Comparison of ENCODE assay signal across 9 cellular contexts in genomic region chr6:19838442-19839236, GRCh38. TPM values are rescaled to one million over a fixed set of nuclear protein-coding genes. Genes with fewer than 3 reads are reported as not detected.
DNase-seq lines count a peak whose midpoint lies in the region; ATAC-seq and TF ChIP-seq lines count a peak whose summit lies in the region.
"Had no signal": no experiment of that assay in that cellular context is flagged by ENCODE, and none has a peak within 500 bp of the region (broad histone marks: within the 10 kb centered on the region; RNA-seq: fewer than 3 reads in every experiment).

No MANE protein-coding gene starts in this region.

- H3K4me3 ChIP-seq in AG09309 (ENCODE audit: control insufficient read depth, low read depth, low read length) (peak overlapping the region; percentile 94), HCT116 (replicated peaks in 1 of 2; ENCODE audit: low read depth in 1 of 2, low read length in 2 of 2) (peak overlapping the region; percentile 65 to 77)

- H3K36me3 ChIP-seq in HCT116 (ENCODE audit: control insufficient read depth in 1 of 2, insufficient read depth in 2 of 2, low read length in 2 of 2), result no peaks in the 10 kb centered on the region

- TF ChIP-seq CTCF in AG09309 (IDR thresholded peaks at IDR 0.05; ENCODE audit: control insufficient read depth, insufficient read depth, low read depth, low read length, missing control alignments) (no peak), HCT116 (IDR thresholded peaks at IDR 0.05 in 2 of 3, conservative IDR thresholded peaks at IDR 0.05 in 1 of 3; ENCODE audit: borderline replicate concordance in 1 of 3, insufficient read depth in 1 of 3, low read depth in 2 of 3, low read length in 2 of 3) (no peak)

- no peaks in the 10 kb centered on the region for H4K20me1 ChIP-seq in HCT116 (ENCODE audit: insufficient read depth)

- POLR2A ChIA-PET in HCT116 (lab: Charles Lee), result no interaction called here

- TF ChIP-seq POLR2A in HCT116 (IDR thresholded peaks at IDR 0.05; ENCODE audit: borderline replicate concordance, extremely low read depth, insufficient read depth, insufficient read length), result no peak

- H3K9me2 ChIP-seq in HCT116 (ENCODE audit: insufficient read depth), result no peaks in the 10 kb centered on the region

- peaks cover 11 to 24% of the 10 kb centered on the region in 2 experiments; a peak in 3 of 4 replicates for H3K4me1 ChIP-seq in HCT116 (ENCODE audit: control insufficient read depth in 1 of 2, insufficient read depth in 2 of 2, low read length in 2 of 2)

- peaks cover 5% of the 10 kb centered on the region; the same call in 1 of the 2 replicates for H3K27me3 ChIP-seq in HCT116 (ENCODE audit: insufficient read depth, low read length)

- H3K27ac ChIP-seq in HCT116 (ENCODE audit: low read depth, low read length), result peak overlapping the region; percentile 76

- intact Hi-C loops in HCT116 (cut with micrococcal nuclease) (no loop called here), posterior vena cava (cut with DNase I) (no loop called here)

- no TSS peak for BruUV-seq in HCT116 (replicated peaks; lab: Mats Ljungman, UMichigan)

- no peaks in the 10 kb centered on the region for H3K79me2 ChIP-seq in HCT116 (ENCODE audit: insufficient read depth, low read length)

- H3K9ac ChIP-seq in HCT116 (ENCODE audit: low read length), result peak overlapping the region; percentile 62

- CTCF ChIA-PET in HCT116 (lab: Charles Lee), result interaction anchor here (1.4 kb wide), 1 partner anchor 814 kb away, joined by 3 read pairs; no protein-coding TSS in a partner anchor

- RAD21 ChIA-PET in HCT116 (lab: Charles Lee; ENCODE audit: low non-redundant PET in 1 of 2, low total read pairs in 2 of 2, uncharacterized antibody in 2 of 2, unreplicated experiment in 2 of 2), result no interaction called here

- DNase-seq in AG09309 (ENCODE audit: low read depth), result no peak
- DNase-seq in HCT116 (ENCODE audit: low read depth, low spot score), result peak; percentile 33
- peak; percentile 43 for DNase-seq in SHP77 treated with DMSO at 0.1 percent for 48 hours (lab: John Stamatoyannopoulos, UW)
- DNase-seq in glomerular visceral epithelial cell (ENCODE audit: extremely low spot score), result peak; percentile 33
- peak; percentile 84 for DNase-seq in posterior vena cava (ENCODE audit: low spot score)

- H3K9me3 ChIP-seq in HCT116 (ENCODE audit: control insufficient read depth in 1 of 2, insufficient read depth in 1 of 2, low read depth in 1 of 2, low read length in 2 of 2), result no peaks in the 10 kb centered on the region

- ATAC-seq in HCT116 (peak; percentile 81), GM19023 (IDR thresholded peaks at IDR 0.05; ENCODE audit: unreplicated experiment) (no peak), GM21526 (IDR thresholded peaks at IDR 0.05; ENCODE audit: low FRiP score, unreplicated experiment) (no peak), HG03159 (IDR thresholded peaks at IDR 0.05; ENCODE audit: unreplicated experiment) (no peak)

- TF ChIP-seq RAD21 in HCT116 (IDR thresholded peaks at IDR 0.05; ENCODE audit: low read depth), result no peak

- H2AFZ ChIP-seq in HCT116 (ENCODE audit: low read depth, low read length, poor library complexity, severe bottlenecking), result peak overlapping the region; percentile 95

- H3K4me2 ChIP-seq in HCT116 (ENCODE audit: low read length), result peak overlapping the region; percentile 95

TF ChIP-seq in HCT116, 20 proteins besides CTCF, POLR2A, EP300 and RAD21:
- TF ChIP-seq FOSL1 (IDR thresholded peaks at IDR 0.05; ENCODE audit: low read depth), result no peak
- peak; percentile 22; the same call in 1 of the 2 replicates for TF ChIP-seq SIN3A (IDR thresholded peaks at IDR 0.05; ENCODE audit: low read depth)
- TF ChIP-seq CEBPB (IDR thresholded peaks at IDR 0.05; ENCODE audit: low read depth), result no peak
- no peak for TF ChIP-seq EGR1 (IDR thresholded peaks at IDR 0.05; ENCODE audit: low read depth)
- TF ChIP-seq ZBTB33 (IDR thresholded peaks at IDR 0.05; ENCODE audit: extremely low read depth, insufficient replicate concordance, low read length), result no peak
- no peak for TF ChIP-seq ZNF274 (IDR thresholded peaks at IDR 0.05; ENCODE audit: low read depth, low read length)
- TF ChIP-seq SRF (IDR thresholded peaks at IDR 0.05; ENCODE audit: low read depth), result no peak
- TF ChIP-seq YY1 (IDR thresholded peaks at IDR 0.05; ENCODE audit: extremely low read depth, insufficient replicate concordance, low read depth, low read length), result no peak
- TF ChIP-seq ATF3 (IDR thresholded peaks at IDR 0.05), result no peak
- TF ChIP-seq REST (IDR thresholded peaks at IDR 0.05; ENCODE audit: low read depth), result no peak
- no peak for TF ChIP-seq ZFX (IDR thresholded peaks at IDR 0.05)
- TF ChIP-seq EZH2 (IDR thresholded peaks at IDR 0.05), result no peak
- TF ChIP-seq TCF7L2 (IDR thresholded peaks at IDR 0.05; ENCODE audit: borderline replicate concordance, extremely low read depth, insufficient read depth, insufficient read length), result no peak
- TF ChIP-seq MAX (IDR thresholded peaks at IDR 0.05), result no peak; the same call in 1 of the 2 replicates
- no peak for TF ChIP-seq ELF1 (IDR thresholded peaks at IDR 0.05; ENCODE audit: borderline replicate concordance, low read depth)
- TF ChIP-seq CBX3 (IDR thresholded peaks at IDR 0.05; ENCODE audit: low read depth), result no peak
- peak; percentile 41; the same call in 1 of the 2 replicates for TF ChIP-seq POLR2AphosphoS5 (IDR thresholded peaks at IDR 0.05; ENCODE audit: low read depth, low read length)

RNA-seq across cellular contexts. Expression of gene ID4, which starts 1.5 kb away (rescaled TPM):
- 0.10 TPM for total RNA-seq in HCT116 (2021; ENCODE audit: unreplicated experiment)
- 0.09 and 0.13 TPM in 2 replicates for polyA plus RNA-seq in HCT116 (2012)
- total RNA-seq in posterior vena cava, result 10 to 100 TPM; 74.9 to 97.0 TPM
- total RNA-seq: activated naive CD4-positive, alpha-beta T cell treated with anti-CD3 and anti-CD28 coated beads, Interleukin-2, amount 50 U/mL, for 72 hours had no signal

Comparison
In these comparisons a context has a peak if more than half of its experiments do, and no peak if none do; other contexts are left out.
1. RNA of gene ID4, which starts 1.5 kb away (total RNA-seq): 74.9 to 97.0 TPM in posterior vena cava; 0.10 TPM in HCT116 (single experiment); every median in the first group is over 10 times any median in the second.